1 cellular context compared by ENCODE assay signal in the genomic region with DNA sequence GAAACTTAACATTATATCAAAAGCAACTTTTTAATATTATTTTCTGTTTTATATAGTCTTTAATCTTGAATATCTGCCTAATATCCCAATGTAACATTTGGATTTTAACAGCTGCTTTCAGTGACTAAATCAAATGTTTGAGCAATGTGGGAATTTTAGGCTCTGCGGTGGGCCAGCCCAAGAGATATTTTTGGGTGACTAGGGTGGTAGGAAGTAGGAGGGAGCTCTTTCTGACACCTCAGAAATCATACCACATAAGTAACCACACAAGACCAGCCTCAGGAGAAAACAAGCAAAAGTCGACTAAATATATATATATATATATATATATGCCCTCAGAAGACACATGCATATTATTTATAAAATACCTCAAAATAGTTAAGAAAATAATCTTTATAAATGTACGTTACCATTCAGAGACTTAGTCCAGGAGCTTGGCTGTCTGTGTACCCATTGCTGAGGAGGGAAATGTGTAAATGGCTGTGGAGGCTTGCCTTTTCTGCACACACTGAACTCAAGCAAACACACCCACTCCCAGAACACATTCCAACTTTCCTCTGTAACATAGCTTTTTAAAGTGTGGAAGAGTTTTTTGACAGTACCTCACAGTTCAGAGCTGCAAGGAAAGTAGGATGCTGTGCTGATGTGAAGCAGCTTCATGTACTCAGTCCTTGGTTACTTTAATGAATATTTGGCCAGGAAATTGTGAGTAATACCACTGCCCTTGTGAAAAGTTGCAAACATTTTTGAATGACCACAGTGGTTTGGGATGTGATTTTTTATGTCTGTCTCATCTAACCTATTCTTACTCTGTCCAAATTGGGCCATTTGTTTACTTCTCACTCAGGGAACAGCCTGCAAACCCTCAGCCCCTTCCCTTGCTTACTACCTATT.
TF ChIP-seq lines count a peak whose summit lies in the region.

A gene with protein sequence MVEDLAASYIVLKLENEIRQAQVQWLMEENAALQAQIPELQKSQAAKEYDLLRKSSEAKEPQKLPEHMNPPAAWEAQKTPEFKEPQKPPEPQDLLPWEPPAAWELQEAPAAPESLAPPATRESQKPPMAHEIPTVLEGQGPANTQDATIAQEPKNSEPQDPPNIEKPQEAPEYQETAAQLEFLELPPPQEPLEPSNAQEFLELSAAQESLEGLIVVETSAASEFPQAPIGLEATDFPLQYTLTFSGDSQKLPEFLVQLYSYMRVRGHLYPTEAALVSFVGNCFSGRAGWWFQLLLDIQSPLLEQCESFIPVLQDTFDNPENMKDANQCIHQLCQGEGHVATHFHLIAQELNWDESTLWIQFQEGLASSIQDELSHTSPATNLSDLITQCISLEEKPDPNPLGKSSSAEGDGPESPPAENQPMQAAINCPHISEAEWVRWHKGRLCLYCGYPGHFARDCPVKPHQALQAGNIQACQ (minus strand): TSS at position 478 of the 894 bp plus-strand sequence. CDS start 908 bp downstream, outside the sequence.

TF ChIP-seq in SK-N-SH, 30 proteins besides CTCF, POLR2A, EP300 and RAD21 (continued from another document):
- TF ChIP-seq, protein P1, sequence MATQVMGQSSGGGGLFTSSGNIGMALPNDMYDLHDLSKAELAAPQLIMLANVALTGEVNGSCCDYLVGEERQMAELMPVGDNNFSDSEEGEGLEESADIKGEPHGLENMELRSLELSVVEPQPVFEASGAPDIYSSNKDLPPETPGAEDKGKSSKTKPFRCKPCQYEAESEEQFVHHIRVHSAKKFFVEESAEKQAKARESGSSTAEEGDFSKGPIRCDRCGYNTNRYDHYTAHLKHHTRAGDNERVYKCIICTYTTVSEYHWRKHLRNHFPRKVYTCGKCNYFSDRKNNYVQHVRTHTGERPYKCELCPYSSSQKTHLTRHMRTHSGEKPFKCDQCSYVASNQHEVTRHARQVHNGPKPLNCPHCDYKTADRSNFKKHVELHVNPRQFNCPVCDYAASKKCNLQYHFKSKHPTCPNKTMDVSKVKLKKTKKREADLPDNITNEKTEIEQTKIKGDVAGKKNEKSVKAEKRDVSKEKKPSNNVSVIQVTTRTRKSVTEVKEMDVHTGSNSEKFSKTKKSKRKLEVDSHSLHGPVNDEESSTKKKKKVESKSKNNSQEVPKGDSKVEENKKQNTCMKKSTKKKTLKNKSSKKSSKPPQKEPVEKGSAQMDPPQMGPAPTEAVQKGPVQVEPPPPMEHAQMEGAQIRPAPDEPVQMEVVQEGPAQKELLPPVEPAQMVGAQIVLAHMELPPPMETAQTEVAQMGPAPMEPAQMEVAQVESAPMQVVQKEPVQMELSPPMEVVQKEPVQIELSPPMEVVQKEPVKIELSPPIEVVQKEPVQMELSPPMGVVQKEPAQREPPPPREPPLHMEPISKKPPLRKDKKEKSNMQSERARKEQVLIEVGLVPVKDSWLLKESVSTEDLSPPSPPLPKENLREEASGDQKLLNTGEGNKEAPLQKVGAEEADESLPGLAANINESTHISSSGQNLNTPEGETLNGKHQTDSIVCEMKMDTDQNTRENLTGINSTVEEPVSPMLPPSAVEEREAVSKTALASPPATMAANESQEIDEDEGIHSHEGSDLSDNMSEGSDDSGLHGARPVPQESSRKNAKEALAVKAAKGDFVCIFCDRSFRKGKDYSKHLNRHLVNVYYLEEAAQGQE (IDR thresholded peaks at IDR 0.05; ENCODE audit: low read depth, low read length) = no peak
- TF ChIP-seq GATA2 (CRISPR knock-in tag; IDR thresholded peaks at IDR 0.05) = no peak
- no peak for TF ChIP-seq RXRA (IDR thresholded peaks at IDR 0.05; ENCODE audit: borderline replicate concordance, low read depth)
- TF ChIP-seq, protein P2, sequence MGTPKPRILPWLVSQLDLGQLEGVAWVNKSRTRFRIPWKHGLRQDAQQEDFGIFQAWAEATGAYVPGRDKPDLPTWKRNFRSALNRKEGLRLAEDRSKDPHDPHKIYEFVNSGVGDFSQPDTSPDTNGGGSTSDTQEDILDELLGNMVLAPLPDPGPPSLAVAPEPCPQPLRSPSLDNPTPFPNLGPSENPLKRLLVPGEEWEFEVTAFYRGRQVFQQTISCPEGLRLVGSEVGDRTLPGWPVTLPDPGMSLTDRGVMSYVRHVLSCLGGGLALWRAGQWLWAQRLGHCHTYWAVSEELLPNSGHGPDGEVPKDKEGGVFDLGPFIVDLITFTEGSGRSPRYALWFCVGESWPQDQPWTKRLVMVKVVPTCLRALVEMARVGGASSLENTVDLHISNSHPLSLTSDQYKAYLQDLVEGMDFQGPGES (IDR thresholded peaks at IDR 0.05; ENCODE audit: low read depth, low read length) = no peak
- TF ChIP-seq SIN3A (IDR thresholded peaks at IDR 0.05; ENCODE audit: borderline replicate concordance, low read depth, low read length) = no peak
- no peak for TF ChIP-seq MXI1 (IDR thresholded peaks at IDR 0.05; ENCODE audit: low read depth, low read length)
- TF ChIP-seq, protein P3, sequence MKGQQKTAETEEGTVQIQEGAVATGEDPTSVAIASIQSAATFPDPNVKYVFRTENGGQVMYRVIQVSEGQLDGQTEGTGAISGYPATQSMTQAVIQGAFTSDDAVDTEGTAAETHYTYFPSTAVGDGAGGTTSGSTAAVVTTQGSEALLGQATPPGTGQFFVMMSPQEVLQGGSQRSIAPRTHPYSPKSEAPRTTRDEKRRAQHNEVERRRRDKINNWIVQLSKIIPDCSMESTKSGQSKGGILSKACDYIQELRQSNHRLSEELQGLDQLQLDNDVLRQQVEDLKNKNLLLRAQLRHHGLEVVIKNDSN (IDR thresholded peaks at IDR 0.05; ENCODE audit: borderline replicate concordance, low read depth) = no peak
- TF ChIP-seq, protein P4, sequence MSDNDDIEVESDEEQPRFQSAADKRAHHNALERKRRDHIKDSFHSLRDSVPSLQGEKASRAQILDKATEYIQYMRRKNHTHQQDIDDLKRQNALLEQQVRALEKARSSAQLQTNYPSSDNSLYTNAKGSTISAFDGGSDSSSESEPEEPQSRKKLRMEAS (IDR thresholded peaks at IDR 0.05; ENCODE audit: low read depth) = no peak
- TF ChIP-seq RFX5 (IDR thresholded peaks at IDR 0.05; ENCODE audit: low read length) = no peak
- TF ChIP-seq, protein P5, sequence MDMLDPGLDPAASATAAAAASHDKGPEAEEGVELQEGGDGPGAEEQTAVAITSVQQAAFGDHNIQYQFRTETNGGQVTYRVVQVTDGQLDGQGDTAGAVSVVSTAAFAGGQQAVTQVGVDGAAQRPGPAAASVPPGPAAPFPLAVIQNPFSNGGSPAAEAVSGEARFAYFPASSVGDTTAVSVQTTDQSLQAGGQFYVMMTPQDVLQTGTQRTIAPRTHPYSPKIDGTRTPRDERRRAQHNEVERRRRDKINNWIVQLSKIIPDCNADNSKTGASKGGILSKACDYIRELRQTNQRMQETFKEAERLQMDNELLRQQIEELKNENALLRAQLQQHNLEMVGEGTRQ (IDR thresholded peaks at IDR 0.05; ENCODE audit: borderline replicate concordance, low read depth, low read length) = no peak
- no peak for TF ChIP-seq ELF1 (IDR thresholded peaks at IDR 0.05)
- TF ChIP-seq, protein P6, sequence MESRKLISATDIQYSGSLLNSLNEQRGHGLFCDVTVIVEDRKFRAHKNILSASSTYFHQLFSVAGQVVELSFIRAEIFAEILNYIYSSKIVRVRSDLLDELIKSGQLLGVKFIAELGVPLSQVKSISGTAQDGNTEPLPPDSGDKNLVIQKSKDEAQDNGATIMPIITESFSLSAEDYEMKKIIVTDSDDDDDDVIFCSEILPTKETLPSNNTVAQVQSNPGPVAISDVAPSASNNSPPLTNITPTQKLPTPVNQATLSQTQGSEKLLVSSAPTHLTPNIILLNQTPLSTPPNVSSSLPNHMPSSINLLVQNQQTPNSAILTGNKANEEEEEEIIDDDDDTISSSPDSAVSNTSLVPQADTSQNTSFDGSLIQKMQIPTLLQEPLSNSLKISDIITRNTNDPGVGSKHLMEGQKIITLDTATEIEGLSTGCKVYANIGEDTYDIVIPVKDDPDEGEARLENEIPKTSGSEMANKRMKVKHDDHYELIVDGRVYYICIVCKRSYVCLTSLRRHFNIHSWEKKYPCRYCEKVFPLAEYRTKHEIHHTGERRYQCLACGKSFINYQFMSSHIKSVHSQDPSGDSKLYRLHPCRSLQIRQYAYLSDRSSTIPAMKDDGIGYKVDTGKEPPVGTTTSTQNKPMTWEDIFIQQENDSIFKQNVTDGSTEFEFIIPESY (IDR thresholded peaks at IDR 0.05; ENCODE audit: borderline replicate concordance, low read depth) = no peak
- TF ChIP-seq JUND (IDR thresholded peaks at IDR 0.05) = peak; percentile 22; the same call in 1 of the 2 replicates
- no peak for TF ChIP-seq NRF1 (IDR thresholded peaks at IDR 0.05; ENCODE audit: low read depth, low read length)
- TF ChIP-seq MEF2A (IDR thresholded peaks at IDR 0.05; ENCODE audit: borderline replicate concordance, low read depth) = no peak
- no peak for TF ChIP-seq GABPA (IDR thresholded peaks at IDR 0.05; ENCODE audit: low read depth)
- TF ChIP-seq FOXJ3 (CRISPR knock-in tag; IDR thresholded peaks at IDR 0.05) = no peak
- TF ChIP-seq EZH2phosphoT487 (IDR thresholded peaks at IDR 0.05; ENCODE audit: borderline replicate concordance, low read depth) = no peak
- TF ChIP-seq FOXM1 (IDR thresholded peaks at IDR 0.05; ENCODE audit: low read depth) = no peak
